Comparison of ENCODE assay signal across 25 cellular contexts in genomic region chr1:202701200-202701599, GRCh38. TPM values are rescaled to one million over a fixed set of nuclear protein-coding genes. Genes with fewer than 3 reads are reported as not detected.
"Had no signal": no experiment of that assay in that cellular context is flagged by ENCODE, and none has a peak within 500 bp of the region (broad histone marks: within the 10 kb centered on the region; RNA-seq: fewer than 3 reads in every experiment).

No MANE protein-coding gene starts in this region.

- FAIRE-seq: HTR-8/SVneo had no signal

- H2AFZ ChIP-seq: PC-9 had no signal

- H3K27ac Mint-ChIP-seq: T-helper 17 cell had no signal

- H3K4me3 ChIP-seq: PC-9, Peyer's patch, SJCRH30 had no signal

- H3K27ac ChIP-seq: HL-60, PC-9, Peyer's patch, SJCRH30 had no signal

- H3K27me3 ChIP-seq: Peyer's patch had no signal

- ATAC-seq: Right ventricle myocardium inferior, SK-N-SH treated with all-trans-retinoic acid at 6 μM for 48 hours, T-helper 17 cell had no signal

- H3K36me3 ChIP-seq: Peyer's patch, SJCRH30 had no signal

- H3K4me3 Mint-ChIP-seq: T-helper 17 cell had no signal

- H3K4me2 ChIP-seq: PC-9 had no signal

- H3K9me3 ChIP-seq: Peyer's patch, SJCRH30 had no signal

- DNase-seq: NCI-H1092 treated with DMSO at 0.1 percent for 48 hours, NCI-H1436, NCI-H187, NCI-H2029, NCI-H2081 treated with DMSO at 0.1 percent for 48 hours, NCI-H2171, NCI-H226, NCI-H446, NCI-H510A, NCI-H524 treated with DMSO at 0.1 percent for 48 hours, NCI-H774, OCI-M1, PC-9, SHP77 treated with DMSO at 0.1 percent for 48 hours, SJCRH30, T-helper 1 cell, T-helper 17 cell had no signal

- H3K4me1 ChIP-seq: SJCRH30 had no signal

RNA-seq across cellular contexts. Expression of gene SYT2, which starts 9.1 kb away (rescaled TPM):
- total RNA-seq: LHCN-M2, MCF 10A, Right ventricle myocardium inferior, RPMI7951, T-helper 17 cell had no signal
